10 cellular contexts compared by ENCODE assay signal in the genomic region with DNA sequence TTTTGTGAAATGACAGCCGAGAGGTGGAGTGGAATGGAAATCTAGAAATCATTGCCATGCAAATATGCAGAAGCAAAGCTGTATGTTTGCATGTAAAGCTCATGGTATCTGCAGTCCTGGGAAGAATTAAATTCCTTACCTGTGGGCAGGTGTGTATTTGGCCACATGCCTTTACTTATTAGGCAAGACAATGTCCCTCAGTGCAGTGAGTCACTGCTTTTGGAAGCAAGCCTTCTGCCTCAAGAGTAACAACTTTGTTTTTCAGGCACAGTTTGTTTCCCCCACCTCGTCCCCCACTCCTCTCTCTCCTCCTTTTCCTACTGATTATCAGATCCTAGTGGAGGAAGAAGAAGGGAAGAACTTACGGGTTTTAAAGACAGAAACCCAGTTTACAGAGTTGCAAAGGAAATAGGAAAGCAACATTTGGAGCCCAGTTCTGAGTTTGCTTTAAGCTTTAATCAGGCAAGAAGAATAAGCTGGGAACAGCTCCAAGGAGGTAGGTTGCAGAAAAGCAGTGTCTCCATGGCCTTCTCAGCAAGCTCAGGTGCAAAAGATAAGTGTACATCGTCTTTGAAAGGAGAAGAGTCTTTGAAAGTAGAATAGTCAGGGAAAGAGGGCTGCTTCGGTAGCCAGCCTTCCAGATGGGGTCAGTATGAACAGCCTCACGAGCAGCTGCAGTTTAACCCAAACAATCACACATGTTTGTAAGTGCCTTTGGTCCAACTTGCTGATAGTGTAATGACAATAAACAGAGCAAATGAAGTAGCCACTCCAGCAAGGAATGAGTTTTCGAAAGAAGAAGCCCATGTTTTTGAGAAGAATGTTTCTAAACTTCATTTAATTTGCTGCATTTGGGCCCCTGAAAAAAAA.
DNase-seq lines count a peak whose midpoint lies in the region; ATAC-seq and TF ChIP-seq lines count a peak whose summit lies in the region.
"Had no signal": no experiment of that assay in that cellular context is flagged by ENCODE, and none has a peak within 500 bp of the region (broad histone marks: within the 10 kb centered on the region; RNA-seq: fewer than 3 reads in every experiment).

No MANE protein-coding gene starts in this region.

- POLR2A ChIA-PET in MCF 10A (lab: Yijun Ruan, JAX), result interaction anchor here (0.6 to 4.2 kb wide), 40 partner anchors 9 to 453 kb away, joined by 3 to 36 read pairs (median 4); partner anchors contain the start of gene KLF5

- DNase-seq in NCI-H2196 (lab: John Stamatoyannopoulos, UW; ENCODE audit: unreplicated experiment) (peak; percentile 1), NCI-H2196 treated with DMSO at 0.1 percent for 48 hours (lab: John Stamatoyannopoulos, UW; ENCODE audit: unreplicated experiment) (no peak), MCF 10A (ENCODE audit: unreplicated experiment) (peak; percentile 92), left colon (peak in 1 of 2 donors; percentile 45), thyroid gland (peak; percentile 62 to 71), GF-D8 (lab: John Stamatoyannopoulos, UW) (no peak), NCI-H146 treated with DMSO at 0.1 percent for 48 hours (lab: John Stamatoyannopoulos, UW; ENCODE audit: unreplicated experiment) (no peak), NCI-H2171 treated with DMSO at 0.1 percent for 48 hours (lab: John Stamatoyannopoulos, UW) (no peak)
- DNase-seq: EL, KG1 had no signal

- H3K9me3 Mint-ChIP-seq in MCF 10A (ENCODE audit: unreplicated experiment), result no peaks in the 10 kb centered on the region

- peak; percentile 77 for ATAC-seq in left colon

- H3K27ac Mint-ChIP-seq in MCF 10A (ENCODE audit: low read depth, unreplicated experiment), result peak overlapping the region; percentile 85

- CTCF ChIA-PET in MCF 10A (lab: Yijun Ruan, JAX), result interaction anchor here (0.5 to 2.0 kb wide), 18 partner anchors 12 to 458 kb away, joined by 3 to 9 read pairs (median 3); no protein-coding TSS in a partner anchor

- H3K4me1 Mint-ChIP-seq in MCF 10A (ENCODE audit: insufficient read depth, unreplicated experiment), result peaks cover 28% of the 10 kb centered on the region

- H3K36me3 ChIP-seq in thyroid gland, result no peaks in the 10 kb centered on the region

- TF ChIP-seq CTCF in MCF 10A (IDR thresholded peaks at IDR 0.05; ENCODE audit: unreplicated experiment) (no peak), thyroid gland (IDR thresholded peaks at IDR 0.05) (no peak)

- H3K4me1 ChIP-seq in thyroid gland, result peaks cover 11 to 18% of the 10 kb centered on the region in 2 donors

- H3K9me3 ChIP-seq in thyroid gland, result no peaks in the 10 kb centered on the region

- no peaks in the 10 kb centered on the region for H3K27me3 Mint-ChIP-seq in MCF 10A (ENCODE audit: insufficient read depth, unreplicated experiment)

- H3K27ac ChIP-seq in thyroid gland, result peak overlapping the region; percentile 63 to 80 (median 77)

- H3K4me3 ChIP-seq in thyroid gland (replicated peaks in 1 of 3), result no peak overlapping the region

- WGBS in thyroid gland, 2 donors, result 30 to 36% methylated on average over 7 of the region's 7 CpGs

- intact Hi-C loops in MCF 10A (cut with micrococcal nuclease) (no loop called here), left colon (cut with DNase I, micrococcal nuclease) (no loop called here), thyroid gland (cut with DNase I) (no loop called here)

- H3K4me3 Mint-ChIP-seq in MCF 10A (ENCODE audit: unreplicated experiment), result peak overlapping the region; percentile 34

- no peaks in the 10 kb centered on the region for H3K36me3 Mint-ChIP-seq in MCF 10A (ENCODE audit: insufficient read depth, unreplicated experiment)

- no TSS peak for BruUV-seq in MCF 10A (replicated peaks; lab: Mats Ljungman, UMichigan)

- H3K27me3 ChIP-seq in thyroid gland, result no peaks in the 10 kb centered on the region

- no peak for TF ChIP-seq POLR2A in thyroid gland (IDR thresholded peaks at IDR 0.05)

Comparison
In these comparisons a context has a peak if more than half of its experiments do, and no peak if none do; other contexts are left out.
1. DNase-seq: peak in NCI-H2196 (single experiment), MCF 10A (single experiment) and thyroid gland (2 of 2); none in NCI-H2196 treated with DMSO at 0.1 percent for 48 hours (single experiment), GF-D8 (single experiment), NCI-H146 treated with DMSO at 0.1 percent for 48 hours (single experiment) and NCI-H2171 treated with DMSO at 0.1 percent for 48 hours (single experiment).